ENCODE assay signal across 9 cellular contexts in the genomic region with DNA sequence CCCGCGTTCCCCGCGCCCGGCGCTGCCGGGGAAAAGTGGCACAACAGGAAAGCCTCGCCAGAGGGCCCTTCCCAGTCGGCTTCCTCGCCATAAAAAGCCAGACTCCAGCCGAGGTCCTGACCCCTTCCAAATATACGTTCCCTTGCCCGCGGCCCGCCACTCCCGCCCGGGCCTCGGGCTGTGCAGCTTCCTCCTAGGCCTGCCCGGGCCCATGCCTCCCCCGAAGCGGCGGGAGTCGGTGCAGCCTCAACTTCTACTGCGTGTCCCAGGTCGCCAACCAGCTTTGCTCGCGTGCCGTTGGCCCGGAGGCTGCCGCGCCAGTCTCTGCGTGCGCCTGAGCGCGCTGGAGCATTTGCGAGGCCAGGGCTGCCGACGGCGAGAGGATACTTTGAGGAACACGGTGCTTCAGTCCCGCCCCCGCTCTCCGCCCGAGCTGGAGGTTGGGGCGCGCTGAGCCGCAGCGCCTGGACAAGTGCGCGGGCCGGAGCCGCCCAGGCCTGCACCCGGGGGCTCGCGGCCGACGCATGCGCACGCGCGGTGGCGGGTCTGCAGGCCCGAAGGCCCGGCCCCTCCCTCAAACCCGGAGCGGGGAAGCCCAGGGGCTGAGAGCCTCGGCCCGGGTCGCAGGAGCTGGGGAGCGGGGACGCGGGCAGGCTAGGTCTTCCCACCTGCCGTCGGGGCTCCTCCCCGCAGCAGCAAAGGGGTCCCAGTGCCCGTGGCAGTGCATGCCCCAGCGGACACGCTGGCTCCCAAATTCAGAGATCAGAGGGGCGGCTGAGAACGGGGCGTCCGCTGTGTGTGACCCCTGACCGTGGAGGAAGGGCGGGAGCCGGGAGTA. TPM values are rescaled to one million over a fixed set of nuclear protein-coding genes. Genes with fewer than 3 reads are reported as not detected.
DNase-seq lines count a peak whose midpoint lies in the region; ATAC-seq, FAIRE-seq and TF ChIP-seq lines count a peak whose summit lies in the region.
"Had no signal": no experiment of that assay in that cellular context is flagged by ENCODE, and none has a peak within 500 bp of the region (broad histone marks: within the 10 kb centered on the region; RNA-seq: fewer than 3 reads in every experiment).

No MANE protein-coding gene starts in this region.

- no peaks in the 10 kb centered on the region for H3K9me3 ChIP-seq in GM23248 (ENCODE audit: low read depth)
- H3K9me3 ChIP-seq in keratinocyte (ENCODE audit: control insufficient read depth, low read depth, low read length) = no peaks in the 10 kb centered on the region
- H3K9me3 ChIP-seq in sigmoid colon = no peaks in the 10 kb centered on the region
- no peaks in the 10 kb centered on the region for H3K9me3 ChIP-seq in gastroesophageal sphincter
- H3K9me3 ChIP-seq: MG63 had no signal

- no peak for TF ChIP-seq EP300 in sigmoid colon (IDR thresholded peaks at IDR 0.05)
- TF ChIP-seq EP300 in gastroesophageal sphincter (IDR thresholded peaks at IDR 0.05) = no peak

- H3K4me1 ChIP-seq in GM23248 (ENCODE audit: insufficient read depth) (no peaks in the 10 kb centered on the region), keratinocyte (ENCODE audit: control insufficient read depth, extremely low read depth, insufficient read depth, low read length) (peaks cover 3% of the 10 kb centered on the region), sigmoid colon (peaks cover 0 to 29% (median 26%) of the 10 kb centered on the region in 4 donors), gastroesophageal sphincter (peaks cover 0 to 28% (median 0%) of the 10 kb centered on the region in 3 donors)

- DNase-seq in GM23248 (peak; percentile 59), astrocyte of the hippocampus (ENCODE audit: low read depth, low spot score) (peak; percentile 41), keratinocyte (ENCODE audit: low read depth, low spot score) (no peak), sigmoid colon (peak; percentile 56), SKM-1 (lab: John Stamatoyannopoulos, UW; ENCODE audit: unreplicated experiment) (no peak), mesenteric fat pad (ENCODE audit: low spot score) (no peak)
- DNase-seq: MG63 had no signal

- in situ Hi-C loops in GM23248 (cut with MboI) = no loop called here

- no peak for TF ChIP-seq POLR2A in sigmoid colon (IDR thresholded peaks at IDR 0.05)
- no peak for TF ChIP-seq POLR2A in gastroesophageal sphincter (IDR thresholded peaks at IDR 0.05)

- H3K27me3 ChIP-seq in GM23248 (replicated peaks; ENCODE audit: insufficient read depth) = no peaks in the 10 kb centered on the region; the same call in 1 of the 2 replicates
- peaks cover 1% of the 10 kb centered on the region for H3K27me3 ChIP-seq in keratinocyte (ENCODE audit: control insufficient read depth, extremely low read depth, insufficient read depth, low read length)
- peaks cover 39 to 100% (median 97%) of the 10 kb centered on the region in 3 donors for H3K27me3 ChIP-seq in sigmoid colon
- peaks cover 92% of the 10 kb centered on the region for H3K27me3 ChIP-seq in gastroesophageal sphincter
- H3K27me3 ChIP-seq: MG63 had no signal

- H2AFZ ChIP-seq in GM23248 (peak overlapping the region; percentile 17; the same call in 1 of the 2 replicates), keratinocyte (ENCODE audit: control insufficient read depth, low read length) (peak overlapping the region; percentile 66)

- H3F3A ChIP-seq in GM23248 (ENCODE audit: insufficient read depth) = no peaks in the 10 kb centered on the region

- H3K27ac ChIP-seq in GM23248 = no peak overlapping the region
- no peak overlapping the region for H3K27ac ChIP-seq in keratinocyte (ENCODE audit: control insufficient read depth, insufficient read depth, low read length)
- H3K27ac ChIP-seq in sigmoid colon = peak overlapping the region in 1 of 4 donors; percentile 42
- peak overlapping the region in 2 of 4 donors; percentile 0 to 14 for H3K27ac ChIP-seq in gastroesophageal sphincter

- no peak overlapping the region for H3K4me2 ChIP-seq in GM23248 (ENCODE audit: unreplicated experiment)
- peak overlapping the region; percentile 54 for H3K4me2 ChIP-seq in keratinocyte (ENCODE audit: control insufficient read depth, extremely low read depth, insufficient read depth, low read depth, low read length)

- H3K79me2 ChIP-seq in GM23248 (ENCODE audit: insufficient read depth) (peaks cover 9% of the 10 kb centered on the region), keratinocyte (ENCODE audit: control insufficient read depth, insufficient read depth, low read length) (peaks cover 3% of the 10 kb centered on the region)

- no peak for FAIRE-seq in keratinocyte (lab: Jason Lieb, UNC)

- no peaks in the 10 kb centered on the region for H3K9me1 ChIP-seq in keratinocyte (ENCODE audit: control insufficient read depth, extremely low read depth, insufficient read depth, low read length)

- TF ChIP-seq CTCF in keratinocyte (optimal IDR thresholded peaks at IDR 0.05 in 1 of 3, IDR thresholded peaks at IDR 0.05 in 1 of 3, conservative IDR thresholded peaks at IDR 0.05 in 1 of 3; ENCODE audit: extremely low read depth in 1 of 3, insufficient read depth in 2 of 3, low read length in 3 of 3) (no peak), sigmoid colon (IDR thresholded peaks at IDR 0.05) (no peak), gastroesophageal sphincter (IDR thresholded peaks at IDR 0.05) (no peak)

- H3K36me3 ChIP-seq in GM23248 (ENCODE audit: low read depth) (no peaks in the 10 kb centered on the region), keratinocyte (ENCODE audit: control insufficient read depth in 2 of 2, extremely low read depth in 1 of 2, insufficient read depth in 2 of 2, low read length in 2 of 2) (no peaks in the 10 kb centered on the region), sigmoid colon (no peaks in the 10 kb centered on the region), gastroesophageal sphincter (no peaks in the 10 kb centered on the region)
- H3K36me3 ChIP-seq: MG63 had no signal

- H3K4me3 ChIP-seq in GM23248 (peak overlapping the region; percentile 11), keratinocyte (ENCODE audit: control insufficient read depth in 2 of 3, extremely low read depth in 1 of 3, insufficient read depth in 2 of 3, low read depth in 1 of 3, low read length in 3 of 3) (peak overlapping the region in 1 of 3 experiments; percentile 20), sigmoid colon (peak overlapping the region in 2 of 4 donors; percentile 26), gastroesophageal sphincter (peak overlapping the region in 1 of 2 donors; percentile 35)
- H3K4me3 ChIP-seq: MG63 had no signal

- dilution Hi-C loops in keratinocyte (cut with MboI; ENCODE audit: extremely low pct_ligation_motif_present, low sequenced_read_pairs) = no loop called here

- intact Hi-C loops in sigmoid colon (cut with DNase I) = no loop called here

- no peaks in the 10 kb centered on the region for H3K9me2 ChIP-seq in GM23248 (ENCODE audit: insufficient read depth)

- H4K20me1 ChIP-seq in GM23248 (ENCODE audit: insufficient read depth) (no peaks in the 10 kb centered on the region), keratinocyte (ENCODE audit: control insufficient read depth, extremely low read depth, insufficient read depth, low read length) (no peaks in the 10 kb centered on the region)

- no peak overlapping the region for H3K9ac ChIP-seq in GM23248
- H3K9ac ChIP-seq in keratinocyte (ENCODE audit: control insufficient read depth, extremely low read depth, insufficient read depth, low read length) = no peak overlapping the region

- no peak for ATAC-seq in gastroesophageal sphincter
- no peak for ATAC-seq in HG03342 (IDR thresholded peaks at IDR 0.05; ENCODE audit: unreplicated experiment)

- 12 to 13% methylated on average over 42 to 65 of the region's 85 CpGs for WGBS in GM23248 (ENCODE audit: low coverage in 1 of 2, low lambda C conversion rate in 2 of 2, missing lambda C conversion rate in 2 of 2), 2 experiments
- 6 to 56% methylated on average over 85 of the region's 85 CpGs for WGBS in sigmoid colon, 2 donors
- 26% methylated on average over 10 of the region's 85 CpGs; no CpG with 5 or more reads in 1 of the 2 donors for WGBS in gastroesophageal sphincter (ENCODE audit: low coverage in 1 of 2), 2 donors

RNA-seq across cellular contexts. Expression of gene FOXC1, which starts 10.2 kb away (rescaled TPM):
- 11.1 and 13.2 TPM in 2 replicates for total RNA-seq in GM23248 (2014; rRNA removed; shearing (Covaris generic))
- polyA plus RNA-seq in GM23248 (2016; fragmentation: Nextera tagmentation; extraction: Ambion mirVana) (3.3 and 3.5 TPM in 2 replicates), keratinocyte (3.2 to 4.5 TPM (median 4.3 TPM) in 3 replicates), sigmoid colon (under 1 TPM in 2 of 3 donors, not detected in 1; 0.60 to 0.70 TPM)
- polyA plus RNA-seq in keratinocyte (2011; ENCODE audit: low read depth) = 9.0 TPM
- 2.7 and 4.5 TPM in 2 replicates for polyA plus RNA-seq in keratinocyte (2011; cell fraction: cytosol; rRNA removed)
- polyA plus RNA-seq in keratinocyte (2011; cell fraction: nucleus; rRNA removed) = 5.1 and 6.9 TPM in 2 replicates
- polyA plus RNA-seq in keratinocyte (2012; ENCODE audit: low replicate concordance) = 5.0 and 7.0 TPM in 2 replicates
- 2.0 to 3.8 TPM (median 2.1 TPM) in 3 replicates for polyA minus RNA-seq in keratinocyte
- 5.4 TPM for polyA minus RNA-seq in keratinocyte (2011; cell fraction: cytosol; rRNA and poly(A)+ RNA removed)
- 4.7 and 4.9 TPM in 2 replicates for polyA minus RNA-seq in keratinocyte (2011; cell fraction: nucleus; rRNA and poly(A)+ RNA removed)
- total RNA-seq in sigmoid colon (1 to 10 TPM; 1.5 to 3.0 (median 1.8) TPM), gastroesophageal sphincter (10 to 100 TPM in 2 of 4 donors, 1 to 10 TPM in 2; 3.1 to 16.9 (median 7.2) TPM), mesenteric fat pad (7.6 TPM)

Comparison
In these comparisons a context has a peak if more than half of its experiments do, and no peak if none do; other contexts are left out.
1. DNase-seq: peak in GM23248 (single experiment), astrocyte of the hippocampus (single experiment) and sigmoid colon (single experiment); none in keratinocyte (single experiment), SKM-1 (single experiment) and mesenteric fat pad (single experiment).